Comparison of ENCODE assay signal across 1 cellular context in the genomic region with DNA sequence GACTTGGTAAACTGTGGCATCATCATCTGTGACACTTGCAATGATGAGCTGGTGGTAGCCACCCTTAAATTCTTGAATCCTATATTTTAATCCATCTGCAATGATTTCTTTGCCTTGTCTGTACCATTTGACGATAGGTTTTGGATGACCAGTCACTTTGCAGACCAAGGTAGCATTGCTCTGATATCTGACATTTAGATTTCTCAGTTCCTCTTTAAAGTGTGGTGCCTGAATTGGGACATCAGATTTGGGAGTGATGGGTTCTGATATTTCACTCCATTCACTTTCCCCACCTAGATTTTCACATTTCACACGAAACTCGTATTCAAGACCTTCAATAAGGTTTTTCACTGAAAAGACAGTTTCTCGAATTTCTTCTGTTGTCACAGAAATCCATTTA.
A peak's percentile ranks its signal among the peaks of the same experiment; 100 is the strongest.
TF ChIP-seq lines count a peak whose summit lies in the region.

No MANE protein-coding gene starts in this region.

TF ChIP-seq in GM12878, 131 proteins besides CTCF, POLR2A, EP300 and RAD21 (continued from another document):
- no peak for TF ChIP-seq ZNF592 (IDR thresholded peaks at IDR 0.05)
- no peak for TF ChIP-seq E4F1 (IDR thresholded peaks at IDR 0.05; ENCODE audit: borderline replicate concordance, partially characterized antibody)
- peak; percentile 25; the same call in 1 of the 2 replicates for TF ChIP-seq MTA2 (IDR thresholded peaks at IDR 0.05; ENCODE audit: low read depth)
- no peak for TF ChIP-seq SKIL (IDR thresholded peaks at IDR 0.05; ENCODE audit: low read depth, poor library complexity, severe bottlenecking)
- TF ChIP-seq CUX1 (IDR thresholded peaks at IDR 0.05; ENCODE audit: insufficient replicate concordance, low read depth, low read length) = no peak
- TF ChIP-seq, protein P1, sequence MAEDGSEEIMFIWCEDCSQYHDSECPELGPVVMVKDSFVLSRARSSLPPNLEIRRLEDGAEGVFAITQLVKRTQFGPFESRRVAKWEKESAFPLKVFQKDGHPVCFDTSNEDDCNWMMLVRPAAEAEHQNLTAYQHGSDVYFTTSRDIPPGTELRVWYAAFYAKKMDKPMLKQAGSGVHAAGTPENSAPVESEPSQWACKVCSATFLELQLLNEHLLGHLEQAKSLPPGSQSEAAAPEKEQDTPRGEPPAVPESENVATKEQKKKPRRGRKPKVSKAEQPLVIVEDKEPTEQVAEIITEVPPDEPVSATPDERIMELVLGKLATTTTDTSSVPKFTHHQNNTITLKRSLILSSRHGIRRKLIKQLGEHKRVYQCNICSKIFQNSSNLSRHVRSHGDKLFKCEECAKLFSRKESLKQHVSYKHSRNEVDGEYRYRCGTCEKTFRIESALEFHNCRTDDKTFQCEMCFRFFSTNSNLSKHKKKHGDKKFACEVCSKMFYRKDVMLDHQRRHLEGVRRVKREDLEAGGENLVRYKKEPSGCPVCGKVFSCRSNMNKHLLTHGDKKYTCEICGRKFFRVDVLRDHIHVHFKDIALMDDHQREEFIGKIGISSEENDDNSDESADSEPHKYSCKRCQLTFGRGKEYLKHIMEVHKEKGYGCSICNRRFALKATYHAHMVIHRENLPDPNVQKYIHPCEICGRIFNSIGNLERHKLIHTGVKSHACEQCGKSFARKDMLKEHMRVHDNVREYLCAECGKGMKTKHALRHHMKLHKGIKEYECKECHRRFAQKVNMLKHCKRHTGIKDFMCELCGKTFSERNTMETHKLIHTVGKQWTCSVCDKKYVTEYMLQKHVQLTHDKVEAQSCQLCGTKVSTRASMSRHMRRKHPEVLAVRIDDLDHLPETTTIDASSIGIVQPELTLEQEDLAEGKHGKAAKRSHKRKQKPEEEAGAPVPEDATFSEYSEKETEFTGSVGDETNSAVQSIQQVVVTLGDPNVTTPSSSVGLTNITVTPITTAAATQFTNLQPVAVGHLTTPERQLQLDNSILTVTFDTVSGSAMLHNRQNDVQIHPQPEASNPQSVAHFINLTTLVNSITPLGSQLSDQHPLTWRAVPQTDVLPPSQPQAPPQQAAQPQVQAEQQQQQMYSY (CRISPR knock-in tag; IDR thresholded peaks at IDR 0.05) = no peak
- no peak for TF ChIP-seq MYC (IDR thresholded peaks at IDR 0.05; ENCODE audit: insufficient read depth, insufficient read length, insufficient replicate concordance, low read length, severe bottlenecking)
- TF ChIP-seq PML (IDR thresholded peaks at IDR 0.05; ENCODE audit: low read length) = no peak
- TF ChIP-seq ZSCAN29 (IDR thresholded peaks at IDR 0.05) = no peak
- peak; percentile 89 for TF ChIP-seq SPI1 (IDR thresholded peaks at IDR 0.05; ENCODE audit: borderline replicate concordance, insufficient read depth, low read depth, low read length)
- TF ChIP-seq SREBF1 (IDR thresholded peaks at IDR 0.05; ENCODE audit: low read length) = no peak
